In the genomic region with DNA sequence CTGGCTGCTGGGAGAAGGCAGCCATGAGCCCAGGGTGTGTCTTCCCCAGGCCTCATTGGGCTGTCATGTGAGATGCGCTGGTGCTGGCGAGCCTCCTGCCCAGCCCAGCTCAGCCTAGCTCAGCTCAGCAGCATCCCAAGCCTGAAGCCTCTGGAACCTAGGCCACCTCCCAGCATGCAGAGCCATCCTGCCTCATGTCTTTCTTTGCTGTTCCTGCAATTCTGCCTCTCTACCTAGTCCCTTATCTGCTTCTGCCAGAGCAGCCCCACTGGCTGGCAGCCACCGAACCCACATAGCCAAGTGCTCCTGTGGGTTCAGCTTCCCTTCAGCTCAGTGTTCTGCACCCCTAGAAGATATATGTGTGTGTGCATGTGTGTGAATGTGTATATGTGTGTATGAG, we compare ENCODE assay signal across 15 cellular contexts.
DNase-seq lines count a peak whose midpoint lies in the region; ATAC-seq and TF ChIP-seq lines count a peak whose summit lies in the region.
"Had no signal": no experiment of that assay in that cellular context is flagged by ENCODE, and none has a peak within 500 bp of the region (broad histone marks: within the 10 kb centered on the region; RNA-seq: fewer than 3 reads in every experiment).

No MANE protein-coding gene starts in this region.

- H3K27ac ChIP-seq in dorsolateral prefrontal cortex (peak overlapping the region in 35 of 59 donors; percentile 13 to 90 (median 84)), temporal lobe (ENCODE audit: low read depth, low read length) (peak overlapping the region; percentile 28)

- ATAC-seq in naive thymus-derived CD8-positive, alpha-beta T cell, result no peak
- ATAC-seq: GM23338, HepG2, Panc1 had no signal

- no peak overlapping the region for H3K27ac Mint-ChIP-seq in naive thymus-derived CD8-positive, alpha-beta T cell
- H3K27ac Mint-ChIP-seq: CD4-positive, alpha-beta T cell; GM23338 had no signal

- no peaks in the 10 kb centered on the region for H3K36me3 Mint-ChIP-seq in naive thymus-derived CD8-positive, alpha-beta T cell

- no peaks in the 10 kb centered on the region for H3K27me3 ChIP-seq in dorsolateral prefrontal cortex
- H3K27me3 ChIP-seq: MG63 had no signal

- no peak overlapping the region for H3K4me3 Mint-ChIP-seq in naive thymus-derived CD8-positive, alpha-beta T cell
- H3K4me3 Mint-ChIP-seq: CD4-positive, alpha-beta T cell; GM23338 had no signal

- H3K4me1 Mint-ChIP-seq in naive thymus-derived CD8-positive, alpha-beta T cell, result no peaks in the 10 kb centered on the region

- no peak for TF ChIP-seq CTCF in dorsolateral prefrontal cortex (IDR thresholded peaks at IDR 0.05 in 54 of 56, conservative IDR thresholded peaks at IDR 0.05 in 2 of 56; ENCODE audit: low read depth in 1 of 56, partially characterized antibody in 56 of 56)

- no peaks in the 10 kb centered on the region for H3K9me3 Mint-ChIP-seq in naive thymus-derived CD8-positive, alpha-beta T cell
- H3K9me3 Mint-ChIP-seq: CD4-positive, alpha-beta T cell; GM23338 had no signal

- DNase-seq in NCI-H345 (lab: John Stamatoyannopoulos, UW) (peak; percentile 35), NCI-H345 treated with DMSO at 0.1 percent for 48 hours (lab: John Stamatoyannopoulos, UW; ENCODE audit: unreplicated experiment) (no peak), DMS153 treated with DMSO at 0.1 percent for 48 hours (lab: John Stamatoyannopoulos, UW; ENCODE audit: unreplicated experiment) (peak; percentile 55), dorsolateral prefrontal cortex (no peak)
- DNase-seq in stimulated activated CD4-positive, alpha-beta T cell treated with anti-CD3 and anti-CD28 coated beads, Interleukin-4, amount 100 ng/mL, for 1 hour, result no peak
- no peak for DNase-seq in activated naive CD4-positive, alpha-beta T cell (lab: John Stamatoyannopoulos, UW)
- DNase-seq in naive thymus-derived CD8-positive, alpha-beta T cell, result no peak
- DNase-seq: CD4-positive, alpha-beta T cell; NCI-H1930; SK-N-SH had no signal

- POLR2A ChIA-PET in naive thymus-derived CD8-positive, alpha-beta T cell (lab: Charles Lee), result no interaction called here

- intact Hi-C loops in dorsolateral prefrontal cortex (cut with DNase I), result no loop called here

- H3K4me3 ChIP-seq in dorsolateral prefrontal cortex, result no peak overlapping the region
- H3K4me3 ChIP-seq: GM23338, MG63 had no signal

- H3K27me3 Mint-ChIP-seq in naive thymus-derived CD8-positive, alpha-beta T cell, result peaks cover 0 to 8% (median 2%) of the 10 kb centered on the region in 5 donors

Comparison
In these comparisons a context has a peak if more than half of its experiments do, and no peak if none do; other contexts are left out.
1. DNase-seq: peak in NCI-H345 (single experiment) and DMS153 treated with DMSO at 0.1 percent for 48 hours (single experiment); none in NCI-H345 treated with DMSO at 0.1 percent for 48 hours (single experiment), dorsolateral prefrontal cortex (0 of 10), stimulated activated CD4-positive, alpha-beta T cell treated with anti-CD3 and anti-CD28 coated beads, Interleukin-4, amount 100 ng/mL, for 1 hour (single experiment), activated naive CD4-positive, alpha-beta T cell (0 of 4) and naive thymus-derived CD8-positive, alpha-beta T cell (0 of 10).